1 cellular context compared by ENCODE assay signal in genomic region chr1:63327417-63328139, GRCh38.
TF ChIP-seq lines count a peak whose summit lies in the region.

No MANE protein-coding gene starts in this region.

TF ChIP-seq in IMR-90, 13 proteins besides CTCF, POLR2A, EP300 and RAD21:
- TF ChIP-seq BHLHE40 (IDR thresholded peaks at IDR 0.05; ENCODE audit: low read depth, low read length) (0 out of 2 replicates have a peak, but pooled peaks have one; percentile 16), MAZ (IDR thresholded peaks at IDR 0.05; ENCODE audit: borderline replicate concordance, low read depth, low read length) (no peak), CEBPB (IDR thresholded peaks at IDR 0.05; ENCODE audit: low read depth, low read length) (no peak), MAFK (IDR thresholded peaks at IDR 0.05; ENCODE audit: low read depth, low read length) (no peak), NFE2L2 (IDR thresholded peaks at IDR 0.05; ENCODE audit: low read depth, low read length) (no peak), USF2 (IDR thresholded peaks at IDR 0.05; ENCODE audit: low read depth, low read length) (no peak), RFX5 (IDR thresholded peaks at IDR 0.05; ENCODE audit: low read depth, low read length) (no peak), CHD1 (IDR thresholded peaks at IDR 0.05; ENCODE audit: low read depth, low read length) (no peak), MXI1 (IDR thresholded peaks at IDR 0.05; ENCODE audit: borderline replicate concordance, low read depth, low read length) (0 out of 2 replicates have a peak, but pooled peaks have one; percentile 49), SMC3 (IDR thresholded peaks at IDR 0.05; ENCODE audit: low read depth, low read length) (peak; percentile 39; the same call in 1 of the 2 replicates), ELK1 (IDR thresholded peaks at IDR 0.05; ENCODE audit: borderline replicate concordance, low read depth, low read length) (no peak)
